ENCODE assay signal across 8 cellular contexts in the genomic region with DNA sequence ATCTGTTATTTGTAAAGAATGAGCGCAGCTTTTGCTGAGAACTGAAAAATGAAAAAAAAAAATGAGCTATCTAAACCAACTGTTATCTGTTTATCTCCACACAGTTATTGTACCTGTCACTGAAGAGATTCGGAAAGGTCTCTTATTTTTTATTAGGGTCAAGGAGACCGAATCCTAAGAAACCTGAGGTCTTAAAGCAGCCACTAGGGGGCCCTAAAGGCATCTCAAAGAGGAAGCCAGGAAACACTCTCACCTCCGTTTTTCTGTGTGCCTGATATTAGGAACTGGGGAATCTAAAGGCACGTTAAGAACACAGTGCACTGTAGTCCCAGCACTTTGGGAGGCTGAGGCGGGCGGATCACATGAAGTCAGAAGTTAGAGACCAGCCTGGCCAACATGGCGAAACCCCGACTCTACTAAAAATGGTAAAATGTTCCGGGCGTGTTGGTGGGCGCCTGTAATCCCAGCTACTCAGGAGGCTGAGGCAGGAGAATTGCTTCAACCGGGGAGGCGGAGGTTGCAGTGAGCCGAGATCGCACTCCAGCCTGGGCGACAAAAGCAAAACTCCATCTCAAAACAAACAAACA. TPM values are rescaled to one million over a fixed set of nuclear protein-coding genes. Genes with fewer than 3 reads are reported as not detected.
DNase-seq lines count a peak whose midpoint lies in the region; ATAC-seq and TF ChIP-seq lines count a peak whose summit lies in the region.

No MANE protein-coding gene starts in this region.

- H3K9me3 ChIP-seq in AG04450 (ENCODE audit: control insufficient read depth, insufficient read depth, low read length): no peaks in the 10 kb centered on the region; the same call in 1 of the 2 replicates

- POLR2A ChIA-PET in AG04450 (lab: Yijun Ruan, JAX): no interaction called here

- ATAC-seq in GM21381 (IDR thresholded peaks at IDR 0.05; ENCODE audit: unreplicated experiment) (no peak), GM21723 (IDR thresholded peaks at IDR 0.05; ENCODE audit: unreplicated experiment) (no peak)

- H3K9me3 Mint-ChIP-seq in osteocyte (ENCODE audit: unreplicated experiment): no peaks in the 10 kb centered on the region

- CTCF ChIA-PET in AG04450 (lab: Charles Lee): interaction anchor here (0.5 to 3.9 kb wide), 50 partner anchors 9 to 1308 kb away, joined by 3 to 48 read pairs (median 4); no protein-coding TSS in a partner anchor

- no peaks in the 10 kb centered on the region for H3K36me3 ChIP-seq in GM06990 (ENCODE audit: control insufficient read depth, insufficient read depth, low read length)

- TF ChIP-seq CTCF in AG04450 (IDR thresholded peaks at IDR 0.05; ENCODE audit: low read depth, low read length) (peak; percentile 86), GM06990 (IDR thresholded peaks at IDR 0.05; ENCODE audit: insufficient read depth, low read length, poor library complexity, severe bottlenecking) (peak; percentile 69), WI38 (IDR thresholded peaks at IDR 0.05; ENCODE audit: low read depth, low read length) (peak; percentile 72), osteocyte (IDR thresholded peaks at IDR 0.05) (peak; percentile 86)

- no peak overlapping the region for H3K4me3 Mint-ChIP-seq in osteocyte (ENCODE audit: unreplicated experiment)

- H3K4me3 ChIP-seq in AG04450 (ENCODE audit: low read depth, low read length) (no peak overlapping the region), GM06990 (replicated peaks; ENCODE audit: low read depth, low read length) (no peak overlapping the region), WI38 (ENCODE audit: low read depth, low read length) (no peak overlapping the region)

- peaks cover 24% of the 10 kb centered on the region for H3K27me3 Mint-ChIP-seq in osteocyte (ENCODE audit: unreplicated experiment)

- H3K27ac Mint-ChIP-seq in osteocyte (ENCODE audit: unreplicated experiment): no peak overlapping the region

- DNase-seq in AG04450 (ENCODE audit: low read depth, low spot score) (peak; percentile 23), GM06990 (ENCODE audit: extremely low read depth, insufficient read length) (no peak), NCI-H146 (lab: John Stamatoyannopoulos, UW) (peak; percentile 72), germinal center (ENCODE audit: low spot score) (peak; percentile 57), osteocyte (ENCODE audit: extremely low spot score, unreplicated experiment) (no peak)

- peaks cover 6% of the 10 kb centered on the region for H3K27me3 ChIP-seq in AG04450 (ENCODE audit: control insufficient read depth, insufficient read depth, low read length)
- H3K27me3 ChIP-seq in GM06990 (replicated peaks; ENCODE audit: control insufficient read depth, insufficient read depth, low read length): no peaks in the 10 kb centered on the region

- no peak overlapping the region for H3K27ac ChIP-seq in AG04450 (ENCODE audit: low read depth, low read length)

- peaks cover 21% of the 10 kb centered on the region for H3K4me1 Mint-ChIP-seq in osteocyte (ENCODE audit: unreplicated experiment)

- no peaks in the 10 kb centered on the region for H3K36me3 Mint-ChIP-seq in osteocyte (ENCODE audit: unreplicated experiment)

RNA-seq across cellular contexts. Expression of a gene that starts 3.5 kb away (rescaled TPM):
- polyA plus RNA-seq in AG04450 (2011; rRNA removed): 8.4 and 9.9 TPM in 2 replicates
- polyA minus RNA-seq in AG04450 (2011; rRNA and poly(A)+ RNA removed): 22.7 and 27.9 TPM in 2 replicates
- total RNA-seq in osteocyte: 17.6 and 20.7 TPM in 2 replicates

Comparison
In these comparisons a context has a peak if more than half of its experiments do, and no peak if none do; other contexts are left out.
1. DNase-seq: peak in AG04450 (single experiment), NCI-H146 (single experiment) and germinal center (single experiment); none in GM06990 (single experiment) and osteocyte (single experiment).
2. Peak in every context shown above with its lines, with median percentiles within 50 percentile points of each other: CTCF ChIP-seq.